1 cellular context compared by ENCODE assay signal in genomic region chr5:106106384-106106783, GRCh38.
TF ChIP-seq lines count a peak whose summit lies in the region.

No MANE protein-coding gene starts in this region.

TF ChIP-seq in HCT116, 20 proteins besides CTCF, POLR2A, EP300 and RAD21 (continued from another document):
- TF ChIP-seq ZBTB33 (IDR thresholded peaks at IDR 0.05; ENCODE audit: extremely low read depth, insufficient replicate concordance, low read length) (no peak), ATF3 (IDR thresholded peaks at IDR 0.05) (no peak)
TF ChIP-seq in HCT116: peak in this region for 0.
